8 cellular contexts compared by ENCODE assay signal in the genomic region with DNA sequence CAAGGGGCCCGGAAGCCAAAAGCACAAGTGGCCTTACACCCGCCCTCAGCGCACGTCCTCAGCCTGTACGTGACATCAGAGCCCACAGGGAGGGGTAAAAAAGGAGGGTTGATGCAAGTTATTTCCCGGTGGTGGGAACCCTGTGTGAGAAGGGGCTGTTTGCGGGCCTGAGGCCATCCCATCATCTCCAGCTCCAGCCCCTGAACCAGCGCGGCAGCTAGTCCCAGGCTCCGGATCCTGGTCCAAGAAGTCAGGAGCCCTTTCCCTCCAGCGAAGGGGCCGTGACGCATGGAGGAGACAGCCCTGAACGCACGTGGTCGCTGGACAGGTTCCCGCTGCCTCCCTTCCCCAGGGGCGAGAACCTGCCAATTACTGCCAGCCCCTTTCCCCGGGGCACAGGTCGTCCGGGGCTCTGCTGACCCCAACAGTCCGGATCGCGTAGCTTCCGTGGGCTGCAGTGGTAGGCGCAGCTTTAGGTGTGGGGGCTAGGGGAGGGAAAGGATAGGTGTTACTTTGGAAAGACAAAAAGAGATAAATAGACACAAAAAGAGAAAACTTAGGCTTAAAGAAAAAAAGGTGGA. TPM values are rescaled to one million over a fixed set of nuclear protein-coding genes. Genes with fewer than 3 reads are reported as not detected.
A peak's percentile ranks its signal among the peaks of the same experiment; 100 is the strongest.
DNase-seq lines count a peak whose midpoint lies in the region; ATAC-seq and TF ChIP-seq lines count a peak whose summit lies in the region.

No MANE protein-coding gene starts in this region.

- peaks cover 38% of the 10 kb centered on the region for H3K27me3 Mint-ChIP-seq in activated CD4-positive, alpha-beta T cell treated with anti-CD3 and anti-CD28 coated beads for 36 hours
- peaks cover 47% of the 10 kb centered on the region for H3K27me3 Mint-ChIP-seq in activated CD8-positive, alpha-beta T cell treated with anti-CD3 and anti-CD28 coated beads, Interleukin-2, amount 10 ng/mL, durations not matched to agents 7 days and 5 days (ENCODE audit: low read depth)
- peaks cover 38% of the 10 kb centered on the region for H3K27me3 Mint-ChIP-seq in neural crest cell (ENCODE audit: low read depth)

- peaks cover 41% of the 10 kb centered on the region for H3K27me3 ChIP-seq in fibroblast of lung (ENCODE audit: control insufficient read depth, insufficient read depth, low read length)
- peaks cover 38% of the 10 kb centered on the region for H3K27me3 ChIP-seq in upper lobe of right lung

- peaks cover 2% of the 10 kb centered on the region for H3K9me3 Mint-ChIP-seq in activated CD4-positive, alpha-beta T cell treated with anti-CD3 and anti-CD28 coated beads for 36 hours (ENCODE audit: low read depth)
- H3K9me3 Mint-ChIP-seq in activated CD8-positive, alpha-beta T cell treated with anti-CD3 and anti-CD28 coated beads, Interleukin-2, amount 10 ng/mL, durations not matched to agents 7 days and 5 days (ENCODE audit: insufficient read depth): no peaks in the 10 kb centered on the region
- H3K9me3 Mint-ChIP-seq in neural crest cell: no peaks in the 10 kb centered on the region

- H3K79me2 ChIP-seq in fibroblast of lung (ENCODE audit: control insufficient read depth, insufficient read depth, low read length): no peaks in the 10 kb centered on the region

- POLR2A ChIA-PET in activated CD4-positive, alpha-beta T cell treated with anti-CD3 and anti-CD28 coated beads for 36 hours (lab: Charles Lee): no interaction called here
- POLR2A ChIA-PET in activated CD8-positive, alpha-beta T cell treated with anti-CD3 and anti-CD28 coated beads, Interleukin-2, amount 10 ng/mL, durations not matched to agents 7 days and 5 days (lab: Charles Lee): no interaction called here

- no peak for TF ChIP-seq CTCF in fibroblast of lung (conservative IDR thresholded peaks at IDR 0.05 in 1 of 2, IDR thresholded peaks at IDR 0.05 in 1 of 2; ENCODE audit: low read depth in 1 of 2, low read length in 2 of 2)
- TF ChIP-seq CTCF in neural crest cell (conservative IDR thresholded peaks at IDR 0.05): no peak
- no peak for TF ChIP-seq CTCF in upper lobe of right lung (IDR thresholded peaks at IDR 0.05)

- H3K4me3 Mint-ChIP-seq in activated CD4-positive, alpha-beta T cell treated with anti-CD3 and anti-CD28 coated beads for 36 hours: peak overlapping the region; percentile 86
- peak overlapping the region; percentile 87 for H3K4me3 Mint-ChIP-seq in activated CD8-positive, alpha-beta T cell treated with anti-CD3 and anti-CD28 coated beads, Interleukin-2, amount 10 ng/mL, durations not matched to agents 7 days and 5 days
- H3K4me3 Mint-ChIP-seq in neural crest cell: peak overlapping the region; percentile 91

- peaks cover 29% of the 10 kb centered on the region for H3K4me1 Mint-ChIP-seq in activated CD4-positive, alpha-beta T cell treated with anti-CD3 and anti-CD28 coated beads for 36 hours
- H3K4me1 Mint-ChIP-seq in activated CD8-positive, alpha-beta T cell treated with anti-CD3 and anti-CD28 coated beads, Interleukin-2, amount 10 ng/mL, durations not matched to agents 7 days and 5 days (ENCODE audit: low read depth): peaks cover 36% of the 10 kb centered on the region
- H3K4me1 Mint-ChIP-seq in neural crest cell: peaks cover 45% of the 10 kb centered on the region

- no peaks in the 10 kb centered on the region for H3K36me3 ChIP-seq in fibroblast of lung (ENCODE audit: control insufficient read depth, insufficient read depth, low read length)
- H3K36me3 ChIP-seq in upper lobe of right lung: no peaks in the 10 kb centered on the region

- no peak overlapping the region for H2AFZ ChIP-seq in fibroblast of lung (ENCODE audit: low read length)

- no peaks in the 10 kb centered on the region for H4K20me1 ChIP-seq in fibroblast of lung (ENCODE audit: control insufficient read depth, extremely low read depth, insufficient read depth, low read length)

- no peak overlapping the region for H3K9ac ChIP-seq in fibroblast of lung (ENCODE audit: insufficient read depth, low read length)

- H3K27ac ChIP-seq in fibroblast of lung (ENCODE audit: insufficient read depth, low read length) (no peak overlapping the region), upper lobe of right lung (no peak overlapping the region)

- peaks cover 3% of the 10 kb centered on the region for H3K36me3 Mint-ChIP-seq in activated CD4-positive, alpha-beta T cell treated with anti-CD3 and anti-CD28 coated beads for 36 hours (ENCODE audit: low read depth)
- H3K36me3 Mint-ChIP-seq in activated CD8-positive, alpha-beta T cell treated with anti-CD3 and anti-CD28 coated beads, Interleukin-2, amount 10 ng/mL, durations not matched to agents 7 days and 5 days (ENCODE audit: low read depth): peaks cover 4% of the 10 kb centered on the region
- H3K36me3 Mint-ChIP-seq in neural crest cell (ENCODE audit: low read depth): no peaks in the 10 kb centered on the region

- peak overlapping the region; percentile 49 for H3K27ac Mint-ChIP-seq in activated CD4-positive, alpha-beta T cell treated with anti-CD3 and anti-CD28 coated beads for 36 hours
- H3K27ac Mint-ChIP-seq in activated CD8-positive, alpha-beta T cell treated with anti-CD3 and anti-CD28 coated beads, Interleukin-2, amount 10 ng/mL, durations not matched to agents 7 days and 5 days: peak overlapping the region; percentile 79
- peak overlapping the region; percentile 44 for H3K27ac Mint-ChIP-seq in neural crest cell (ENCODE audit: unreplicated experiment)

- peak; percentile 73 for ATAC-seq in activated CD4-positive, alpha-beta T cell treated with anti-CD3 and anti-CD28 coated beads for 36 hours
- ATAC-seq in activated CD8-positive, alpha-beta T cell treated with anti-CD3 and anti-CD28 coated beads, Interleukin-2, amount 10 ng/mL, durations not matched to agents 7 days and 5 days: peak; percentile 60
- peak; percentile 52 for ATAC-seq in upper lobe of right lung

- intact Hi-C loops in activated CD4-positive, alpha-beta T cell treated with anti-CD3 and anti-CD28 coated beads for 36 hours (cut with DNase I, micrococcal nuclease): loop anchor here (2.0 to 10.0 kb wide), 8 partner anchors 115 to 1119 kb away; a partner anchor contains a TSS
- intact Hi-C loops in upper lobe of right lung (cut with DNase I): no loop called here

- peaks cover 9% of the 10 kb centered on the region for H3K4me1 ChIP-seq in fibroblast of lung (ENCODE audit: control insufficient read depth, extremely low read depth, insufficient read depth, low read length)
- peaks cover 25% of the 10 kb centered on the region for H3K4me1 ChIP-seq in upper lobe of right lung

- H3K4me3 ChIP-seq in Jurkat, Clone E6-1 (ENCODE audit: low read length): peak overlapping the region; percentile 52
- H3K4me3 ChIP-seq in fibroblast of lung (replicated peaks in 1 of 4; ENCODE audit: control extremely low read depth in 1 of 4, insufficient read depth in 1 of 4, low read depth in 3 of 4, low read length in 4 of 4) (peak overlapping the region in 3 of 4 experiments; percentile 13 to 55 (median 44)), upper lobe of right lung (peak overlapping the region; percentile 58)

- CTCF ChIA-PET in activated CD4-positive, alpha-beta T cell treated with anti-CD3 and anti-CD28 coated beads for 36 hours (lab: Charles Lee): interaction anchor here (0.7 kb wide), 1 partner anchor 167 kb away, joined by 3 read pairs; no protein-coding TSS in a partner anchor
- CTCF ChIA-PET in activated CD8-positive, alpha-beta T cell treated with anti-CD3 and anti-CD28 coated beads, Interleukin-2, amount 10 ng/mL, durations not matched to agents 7 days and 5 days (lab: Charles Lee): no interaction called here

- H3K9me3 ChIP-seq in fibroblast of lung (ENCODE audit: control insufficient read depth, insufficient read depth, low read depth, low read length): no peaks in the 10 kb centered on the region
- no peaks in the 10 kb centered on the region for H3K9me3 ChIP-seq in upper lobe of right lung

- peak; percentile 80 for DNase-seq in activated CD4-positive, alpha-beta T cell treated with anti-CD3 and anti-CD28 coated beads for 36 hours
- no peak for DNase-seq in activated CD4-positive, alpha-beta T cell treated with anti-CD3 and anti-CD28 coated beads for 1 hour
- peak; percentile 29 for DNase-seq in Jurkat, Clone E6-1 (ENCODE audit: low read depth, low spot score)
- DNase-seq in activated CD8-positive, alpha-beta T cell treated with anti-CD3 and anti-CD28 coated beads, Interleukin-2, amount 10 ng/mL, durations not matched to agents 7 days and 5 days: peak; percentile 70
- DNase-seq in fibroblast of lung (ENCODE audit: low read depth in 2 of 2): peak in 1 of 2 donors; percentile 8
- peak; percentile 32 for DNase-seq in neural crest cell (ENCODE audit: low read depth, low spot score)
- DNase-seq in upper lobe of right lung: peak; percentile 82
- DNase-seq in UCSD-AML1 (lab: John Stamatoyannopoulos, UW; ENCODE audit: unreplicated experiment): no peak

- H3K4me2 ChIP-seq in fibroblast of lung (ENCODE audit: extremely low read depth, insufficient read depth, low read length): peak overlapping the region; percentile 79

RNA-seq across cellular contexts. Expression of a gene that starts 1.3 kb away (rescaled TPM):
- total RNA-seq in activated CD4-positive, alpha-beta T cell treated with anti-CD3 and anti-CD28 coated beads for 36 hours: 1 to 10 TPM; 1.9 to 3.0 TPM
- 5.5 TPM for polyA plus RNA-seq in Jurkat, Clone E6-1 (2012; ENCODE audit: insufficient read depth, insufficient read length)
- under 1 TPM; 0.03 to 0.21 TPM for total RNA-seq in activated CD8-positive, alpha-beta T cell treated with anti-CD3 and anti-CD28 coated beads, Interleukin-2, amount 10 ng/mL, durations not matched to agents 7 days and 5 days
- total RNA-seq in fibroblast of lung: under 0.01 TPM in 2 replicates
- not detected in 2 replicates for polyA plus RNA-seq in fibroblast of lung
- not detected in 2 replicates for polyA plus RNA-seq in fibroblast of lung (2012)
- polyA minus RNA-seq in fibroblast of lung (ENCODE audit: low replicate concordance): not detected in 2 replicates
- total RNA-seq in neural crest cell: 27.5 and 29.4 TPM in 2 replicates
- 36.6 TPM for total RNA-seq in upper lobe of right lung

Comparison
In these comparisons a context has a peak if more than half of its experiments do, and no peak if none do; other contexts are left out.
1. DNase-seq: peak in activated CD4-positive, alpha-beta T cell treated with anti-CD3 and anti-CD28 coated beads for 36 hours (single experiment), Jurkat, Clone E6-1 (single experiment), activated CD8-positive, alpha-beta T cell treated with anti-CD3 and anti-CD28 coated beads, Interleukin-2, amount 10 ng/mL, durations not matched to agents 7 days and 5 days (single experiment), neural crest cell (single experiment) and upper lobe of right lung (single experiment); none in activated CD4-positive, alpha-beta T cell treated with anti-CD3 and anti-CD28 coated beads for 1 hour (single experiment) and UCSD-AML1 (single experiment).
2. Peak in every context shown above with its lines, with median percentiles within 50 percentile points of each other: ATAC-seq, H3K27ac Mint-ChIP-seq, H3K4me3 Mint-ChIP-seq and H3K4me3 ChIP-seq.